1 cellular context compared by ENCODE assay signal in the genomic region with DNA sequence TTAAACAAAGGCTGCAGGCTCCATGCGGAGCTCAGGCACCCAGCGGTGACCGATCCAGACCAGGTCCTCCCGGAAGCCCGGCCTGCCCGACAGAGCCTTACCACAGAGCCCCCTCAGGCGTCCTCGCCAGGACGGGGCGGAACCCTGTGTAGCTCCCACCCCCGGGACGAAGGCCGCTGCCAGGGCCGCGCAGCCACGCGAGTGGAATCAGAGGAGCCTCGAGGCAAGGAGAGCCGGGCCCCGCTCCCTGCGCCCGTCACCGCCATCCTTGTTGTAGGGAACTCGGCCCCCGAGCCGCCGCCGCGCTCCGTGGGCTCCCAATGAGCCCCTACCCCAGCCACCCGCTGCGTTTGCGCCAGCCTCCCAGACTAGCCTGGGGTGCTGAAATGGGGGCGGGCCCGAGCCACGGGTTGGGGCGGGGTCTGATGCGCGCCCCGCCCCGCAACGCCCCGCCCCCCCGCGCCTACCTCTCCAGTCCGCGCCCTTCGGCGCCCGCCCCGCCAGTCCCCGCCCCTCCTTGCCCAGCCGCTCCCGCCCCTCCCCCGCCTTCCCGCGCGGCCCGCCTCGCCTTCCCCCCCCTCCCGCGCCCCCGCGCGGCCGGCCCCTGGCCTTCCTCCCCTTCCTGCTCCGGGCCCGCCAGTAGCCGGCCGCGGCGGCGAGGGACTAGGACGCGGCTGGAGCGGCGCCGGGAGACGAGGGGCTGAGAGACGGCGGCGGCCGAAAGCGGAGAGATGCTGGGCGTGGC.
TF ChIP-seq lines count a peak whose summit lies in the region.

Gene LIMS1 (plus strand): TSS at position 639 of the 745 bp plus-strand sequence. CDS start 93 bp downstream, at position 732.

TF ChIP-seq in K562, 482 proteins besides CTCF, POLR2A, EP300 and RAD21 (continued from another document and continues in another):
- TF ChIP-seq CHAMP1 (IDR thresholded peaks at IDR 0.05) (no peak), MEF2A (IDR thresholded peaks at IDR 0.05; ENCODE audit: control insufficient read depth, low read depth, low read length) (no peak), ZNF282 (CRISPR knock-in tag; IDR thresholded peaks at IDR 0.05) (no peak; the same call in 1 of the 2 replicates), PHF21A (IDR thresholded peaks at IDR 0.05; ENCODE audit: borderline replicate concordance, low read depth) (no peak), REST (CRISPR knock-in tag; IDR thresholded peaks at IDR 0.05; ENCODE audit: low read depth) (no peak), RB1 (IDR thresholded peaks at IDR 0.05; ENCODE audit: low read depth) (peak; percentile 71), SNRNP70 (optimal IDR thresholded peaks at IDR 0.05; ENCODE audit: low read depth, low read length) (no peak), ZNF76 (CRISPR knock-in tag; IDR thresholded peaks at IDR 0.05; ENCODE audit: borderline replicate concordance) (no peak), CBFB (CRISPR knock-in tag; IDR thresholded peaks at IDR 0.05) (no peak), NELFE (IDR thresholded peaks at IDR 0.05; ENCODE audit: insufficient read depth, insufficient read length) (no peak), ZNF507 (tag; conservative IDR thresholded peaks at IDR 0.05) (no peak), ZNF586 (CRISPR knock-in tag; conservative IDR thresholded peaks at IDR 0.05) (no peak), KLF1 (tag; IDR thresholded peaks at IDR 0.05) (peak; percentile 53; the same call in 1 of the 2 replicates), CEBPB (tag; IDR thresholded peaks at IDR 0.05) (no peak; the same call in 1 of the 2 replicates), EHMT2 (IDR thresholded peaks at IDR 0.05) (no peak), BRCA1 (IDR thresholded peaks at IDR 0.05) (no peak), BRCA1 (CRISPR knock-in tag; IDR thresholded peaks at IDR 0.05) (no peak), YY1 (IDR thresholded peaks at IDR 0.05; ENCODE audit: borderline replicate concordance in 1 of 3, control insufficient read depth in 1 of 3, extremely low read depth in 1 of 3, insufficient read depth in 3 of 3, insufficient read length in 1 of 3, insufficient replicate concordance in 2 of 3, low read depth in 1 of 3, low read length in 2 of 3) (peak in 1 of 3 experiments; percentile 14), FOXK2 (conservative IDR thresholded peaks at IDR 0.05 in 1 of 2, IDR thresholded peaks at IDR 0.05 in 1 of 2; ENCODE audit: low read depth in 2 of 2) (no peak; a peak in 1 of 4 replicates), ZFP1 (CRISPR knock-in tag; IDR thresholded peaks at IDR 0.05) (no peak), PRMT5 (CRISPR knock-in tag; IDR thresholded peaks at IDR 0.05) (no peak), FOXA1 (IDR thresholded peaks at IDR 0.05; ENCODE audit: borderline replicate concordance) (no peak), LCOR (CRISPR knock-in tag; IDR thresholded peaks at IDR 0.05) (peak; percentile 43; the same call in 1 of the 2 replicates), FOXA3 (CRISPR knock-in tag; conservative IDR thresholded peaks at IDR 0.05 in 1 of 2, IDR thresholded peaks at IDR 0.05 in 1 of 2) (no peak), NCOA2 (IDR thresholded peaks at IDR 0.05; ENCODE audit: partially characterized antibody in 2 of 2) (no peak), PATZ1 (CRISPR knock-in tag; IDR thresholded peaks at IDR 0.05; ENCODE audit: borderline replicate concordance) (no peak), FOXK1 (CRISPR knock-in tag; IDR thresholded peaks at IDR 0.05; ENCODE audit: borderline replicate concordance) (peak; percentile 29; the same call in 1 of the 2 replicates), ZNF347 (CRISPR knock-in tag; IDR thresholded peaks at IDR 0.05; ENCODE audit: low read depth) (no peak), HNRNPH1 (optimal IDR thresholded peaks at IDR 0.05; ENCODE audit: low read depth, low read length) (no peak), ZNF217 (CRISPR knock-in tag; IDR thresholded peaks at IDR 0.05) (no peak), MIER1 (IDR thresholded peaks at IDR 0.05; ENCODE audit: low read depth) (no peak), BHLHE40 (IDR thresholded peaks at IDR 0.05; ENCODE audit: low read length) (no peak), ZKSCAN1 (IDR thresholded peaks at IDR 0.05; ENCODE audit: low read depth, low read length) (no peak), POLR2G (IDR thresholded peaks at IDR 0.05; ENCODE audit: low read depth, low read length) (peak; percentile 95), ZNF408 (CRISPR knock-in tag; IDR thresholded peaks at IDR 0.05; ENCODE audit: low read depth) (no peak), KDM2B (CRISPR knock-in tag; IDR thresholded peaks at IDR 0.05) (peak; percentile 84; the same call in 1 of the 2 replicates), USF1 (CRISPR knock-in tag; IDR thresholded peaks at IDR 0.05) (no peak), NR2F6 (CRISPR knock-in tag; IDR thresholded peaks at IDR 0.05) (no peak), ASH1L (IDR thresholded peaks at IDR 0.05; ENCODE audit: borderline replicate concordance, low read depth, partially characterized antibody) (no peak), NFE2 (IDR thresholded peaks at IDR 0.05; ENCODE audit: low read depth) (no peak)
- TF ChIP-seq, protein P1, sequence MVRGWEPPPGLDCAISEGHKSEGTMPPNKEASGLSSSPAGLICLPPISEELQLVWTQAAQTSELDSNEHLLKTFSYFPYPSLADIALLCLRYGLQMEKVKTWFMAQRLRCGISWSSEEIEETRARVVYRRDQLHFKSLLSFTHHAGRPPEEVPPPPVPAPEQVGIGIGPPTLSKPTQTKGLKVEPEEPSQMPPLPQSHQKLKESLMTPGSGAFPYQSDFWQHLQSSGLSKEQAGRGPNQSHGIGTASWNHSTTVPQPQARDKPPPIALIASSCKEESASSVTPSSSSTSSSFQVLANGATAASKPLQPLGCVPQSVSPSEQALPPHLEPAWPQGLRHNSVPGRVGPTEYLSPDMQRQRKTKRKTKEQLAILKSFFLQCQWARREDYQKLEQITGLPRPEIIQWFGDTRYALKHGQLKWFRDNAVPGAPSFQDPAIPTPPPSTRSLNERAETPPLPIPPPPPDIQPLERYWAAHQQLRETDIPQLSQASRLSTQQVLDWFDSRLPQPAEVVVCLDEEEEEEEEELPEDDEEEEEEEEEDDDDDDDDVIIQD (CRISPR knock-in tag; IDR thresholded peaks at IDR 0.05): no peak
- TF ChIP-seq, protein P2, sequence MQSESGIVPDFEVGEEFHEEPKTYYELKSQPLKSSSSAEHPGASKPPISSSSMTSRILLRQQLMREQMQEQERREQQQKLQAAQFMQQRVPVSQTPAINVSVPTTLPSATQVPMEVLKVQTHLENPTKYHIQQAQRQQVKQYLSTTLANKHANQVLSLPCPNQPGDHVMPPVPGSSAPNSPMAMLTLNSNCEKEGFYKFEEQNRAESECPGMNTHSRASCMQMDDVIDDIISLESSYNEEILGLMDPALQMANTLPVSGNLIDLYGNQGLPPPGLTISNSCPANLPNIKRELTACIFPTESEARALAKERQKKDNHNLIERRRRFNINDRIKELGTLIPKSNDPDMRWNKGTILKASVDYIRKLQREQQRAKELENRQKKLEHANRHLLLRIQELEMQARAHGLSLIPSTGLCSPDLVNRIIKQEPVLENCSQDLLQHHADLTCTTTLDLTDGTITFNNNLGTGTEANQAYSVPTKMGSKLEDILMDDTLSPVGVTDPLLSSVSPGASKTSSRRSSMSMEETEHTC (IDR thresholded peaks at IDR 0.05): no peak
- TF ChIP-seq, protein P3, sequence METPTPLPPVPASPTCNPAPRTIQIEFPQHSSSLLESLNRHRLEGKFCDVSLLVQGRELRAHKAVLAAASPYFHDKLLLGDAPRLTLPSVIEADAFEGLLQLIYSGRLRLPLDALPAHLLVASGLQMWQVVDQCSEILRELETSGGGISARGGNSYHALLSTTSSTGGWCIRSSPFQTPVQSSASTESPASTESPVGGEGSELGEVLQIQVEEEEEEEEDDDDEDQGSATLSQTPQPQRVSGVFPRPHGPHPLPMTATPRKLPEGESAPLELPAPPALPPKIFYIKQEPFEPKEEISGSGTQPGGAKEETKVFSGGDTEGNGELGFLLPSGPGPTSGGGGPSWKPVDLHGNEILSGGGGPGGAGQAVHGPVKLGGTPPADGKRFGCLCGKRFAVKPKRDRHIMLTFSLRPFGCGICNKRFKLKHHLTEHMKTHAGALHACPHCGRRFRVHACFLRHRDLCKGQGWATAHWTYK (CRISPR knock-in tag; IDR thresholded peaks at IDR 0.05): peak; percentile 72; the same call in 1 of the 2 replicates
- TF ChIP-seq, protein P4, sequence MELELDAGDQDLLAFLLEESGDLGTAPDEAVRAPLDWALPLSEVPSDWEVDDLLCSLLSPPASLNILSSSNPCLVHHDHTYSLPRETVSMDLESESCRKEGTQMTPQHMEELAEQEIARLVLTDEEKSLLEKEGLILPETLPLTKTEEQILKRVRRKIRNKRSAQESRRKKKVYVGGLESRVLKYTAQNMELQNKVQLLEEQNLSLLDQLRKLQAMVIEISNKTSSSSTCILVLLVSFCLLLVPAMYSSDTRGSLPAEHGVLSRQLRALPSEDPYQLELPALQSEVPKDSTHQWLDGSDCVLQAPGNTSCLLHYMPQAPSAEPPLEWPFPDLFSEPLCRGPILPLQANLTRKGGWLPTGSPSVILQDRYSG (tag; conservative IDR thresholded peaks at IDR 0.05; ENCODE audit: low read depth): no peak
